ENCODE assay signal across 19 cellular contexts in genomic region chr3:182045721-182046120, GRCh38.
DNase-seq lines count a peak whose midpoint lies in the region; ATAC-seq, FAIRE-seq and TF ChIP-seq lines count a peak whose summit lies in the region.
"Had no signal": no experiment of that assay in that cellular context is flagged by ENCODE, and none has a peak within 500 bp of the region (broad histone marks: within the 10 kb centered on the region; RNA-seq: fewer than 3 reads in every experiment).

No MANE protein-coding gene starts in this region.

- H3K4me1 ChIP-seq in esophagus squamous epithelium (peaks cover 0 to 41% (median 0%) of the 10 kb centered on the region in 3 donors), keratinocyte (ENCODE audit: control insufficient read depth, extremely low read depth, insufficient read depth, low read length) (peaks cover 9% of the 10 kb centered on the region)
- H3K4me1 ChIP-seq: BLaER1, Caco-2 had no signal

- H3K4me3 ChIP-seq in esophagus squamous epithelium (no peak overlapping the region), keratinocyte (ENCODE audit: control insufficient read depth in 2 of 3, extremely low read depth in 1 of 3, insufficient read depth in 2 of 3, low read depth in 1 of 3, low read length in 3 of 3) (no peak overlapping the region), brain microvascular endothelial cell (ENCODE audit: low read depth, low read length) (no peak overlapping the region)
- H3K4me3 ChIP-seq: BLaER1, GM12878, GM23338 had no signal

- H3K4me2 ChIP-seq in keratinocyte (ENCODE audit: control insufficient read depth, extremely low read depth, insufficient read depth, low read depth, low read length): no peak overlapping the region
- H3K4me2 ChIP-seq: BLaER1, GM23338 had no signal

- 28 to 38% methylated on average over 2 of the region's 2 CpGs for WGBS in esophagus squamous epithelium, 2 donors

- FAIRE-seq in keratinocyte (lab: Jason Lieb, UNC): no peak
- FAIRE-seq: GM12878 had no signal

- H3K9me1 ChIP-seq in keratinocyte (ENCODE audit: control insufficient read depth, extremely low read depth, insufficient read depth, low read length): no peaks in the 10 kb centered on the region

- H3K27ac ChIP-seq in esophagus squamous epithelium (peak overlapping the region in 3 of 4 donors; percentile 29 to 65 (median 63)), keratinocyte (ENCODE audit: control insufficient read depth, insufficient read depth, low read length) (no peak overlapping the region), brain microvascular endothelial cell (no peak overlapping the region)
- H3K27ac ChIP-seq: BLaER1, C4-2B had no signal

- H3K9ac ChIP-seq in keratinocyte (ENCODE audit: control insufficient read depth, extremely low read depth, insufficient read depth, low read length): no peak overlapping the region
- H3K9ac ChIP-seq: BLaER1 had no signal

- TF ChIP-seq POLR2A in esophagus squamous epithelium (IDR thresholded peaks at IDR 0.05): no peak

- in situ Hi-C loops in brain microvascular endothelial cell (cut with HindIII; ENCODE audit: low pct_ligation_motif_present, low sequenced_read_pairs): no loop called here

- H3K79me2 ChIP-seq in keratinocyte (ENCODE audit: control insufficient read depth, insufficient read depth, low read length): no peaks in the 10 kb centered on the region

- no peak for DNase-seq in esophagus squamous epithelium (lab: John Stamatoyannopoulos, UW)
- DNase-seq in keratinocyte (ENCODE audit: low read depth, low spot score): no peak
- peak; percentile 52 for DNase-seq in left kidney (ENCODE audit: low read depth, low spot score)
- peak; percentile 59 for DNase-seq in renal cortical epithelial cell (ENCODE audit: low read depth)
- no peak for DNase-seq in brain microvascular endothelial cell
- DNase-seq in SW480 (ENCODE audit: low spot score): no peak
- DNase-seq: Caco-2; CD4-positive, CD25-positive, alpha-beta regulatory T cell; CD8-positive, alpha-beta T cell; EL; GDM1; H9 had no signal

- H4K20me1 ChIP-seq in keratinocyte (ENCODE audit: control insufficient read depth, extremely low read depth, insufficient read depth, low read length): no peaks in the 10 kb centered on the region
- H4K20me1 ChIP-seq: BLaER1 had no signal

- no peak for ATAC-seq in HG02642 (IDR thresholded peaks at IDR 0.05; ENCODE audit: poor library complexity, unreplicated experiment)
- no peak for ATAC-seq in HG03045 (IDR thresholded peaks at IDR 0.05; ENCODE audit: unreplicated experiment)
- ATAC-seq: CD8-positive, alpha-beta T cell; GM12878; GM23338; HCT116 had no signal

- peak overlapping the region; percentile 94 for H2AFZ ChIP-seq in keratinocyte (ENCODE audit: control insufficient read depth, low read length)

- intact Hi-C loops in esophagus squamous epithelium (cut with DNase I): no loop called here

- H3K27me3 ChIP-seq in esophagus squamous epithelium (no peaks in the 10 kb centered on the region), keratinocyte (ENCODE audit: control insufficient read depth, extremely low read depth, insufficient read depth, low read length) (no peaks in the 10 kb centered on the region), brain microvascular endothelial cell (replicated peaks) (no peaks in the 10 kb centered on the region)
- H3K27me3 ChIP-seq: BLaER1 had no signal

- dilution Hi-C loops in keratinocyte (cut with MboI; ENCODE audit: extremely low pct_ligation_motif_present, low sequenced_read_pairs): no loop called here

- H3K36me3 ChIP-seq in esophagus squamous epithelium (no peaks in the 10 kb centered on the region), keratinocyte (ENCODE audit: control insufficient read depth in 2 of 2, extremely low read depth in 1 of 2, insufficient read depth in 2 of 2, low read length in 2 of 2) (no peaks in the 10 kb centered on the region), brain microvascular endothelial cell (replicated peaks) (no peaks in the 10 kb centered on the region)
- H3K36me3 ChIP-seq: BLaER1 had no signal

- TF ChIP-seq CTCF in esophagus squamous epithelium (IDR thresholded peaks at IDR 0.05): no peak
- no peak for TF ChIP-seq CTCF in keratinocyte (optimal IDR thresholded peaks at IDR 0.05 in 1 of 3, IDR thresholded peaks at IDR 0.05 in 1 of 3, conservative IDR thresholded peaks at IDR 0.05 in 1 of 3; ENCODE audit: extremely low read depth in 1 of 3, insufficient read depth in 2 of 3, low read length in 3 of 3)
- TF ChIP-seq CTCF in brain microvascular endothelial cell (IDR thresholded peaks at IDR 0.05; ENCODE audit: low read depth, low read length, missing control alignments): no peak

- no peaks in the 10 kb centered on the region for H3K9me3 ChIP-seq in esophagus squamous epithelium
- H3K9me3 ChIP-seq in keratinocyte (ENCODE audit: control insufficient read depth, low read depth, low read length): no peaks in the 10 kb centered on the region
- H3K9me3 ChIP-seq: BLaER1, Caco-2 had no signal

Comparison
In these comparisons a context has a peak if more than half of its experiments do, and no peak if none do; other contexts are left out.
1. DNase-seq: peak in left kidney (single experiment) and renal cortical epithelial cell (single experiment); none in esophagus squamous epithelium (single experiment), keratinocyte (single experiment), brain microvascular endothelial cell (single experiment) and SW480 (single experiment).
2. H3K27ac ChIP-seq: peak in esophagus squamous epithelium (3 of 4); none in keratinocyte (single experiment) and brain microvascular endothelial cell (single experiment).